Comparison of ENCODE assay signal across 9 cellular contexts in genomic region chr21:26849428-26850115, GRCh38. TPM values are rescaled to one million over a fixed set of nuclear protein-coding genes. Genes with fewer than 3 reads are reported as not detected.
DNase-seq lines count a peak whose midpoint lies in the region; ATAC-seq and TF ChIP-seq lines count a peak whose summit lies in the region.
"Had no signal": no experiment of that assay in that cellular context is flagged by ENCODE, and none has a peak within 500 bp of the region (broad histone marks: within the 10 kb centered on the region; RNA-seq: fewer than 3 reads in every experiment).

No MANE protein-coding gene starts in this region.

- H3K9me3 ChIP-seq in heart left ventricle (no peaks in the 10 kb centered on the region), right cardiac atrium (ENCODE audit: control insufficient read depth, low read length) (no peaks in the 10 kb centered on the region)
- H3K9me3 ChIP-seq in effector memory CD4-positive, alpha-beta T cell (ENCODE audit: control insufficient read depth, low read length) = no peaks in the 10 kb centered on the region

- no peak for TF ChIP-seq POLR2A in heart left ventricle (IDR thresholded peaks at IDR 0.05)

- H3K36me3 ChIP-seq in heart left ventricle = no peaks in the 10 kb centered on the region
- no peaks in the 10 kb centered on the region for H3K36me3 ChIP-seq in effector memory CD4-positive, alpha-beta T cell (ENCODE audit: control insufficient read depth, insufficient read depth, low read length)

- WGBS in heart left ventricle, 4 donors = 12 to 18% (median 12%) methylated on average over 4 of the region's 4 CpGs
- 9% methylated on average over 4 of the region's 4 CpGs for WGBS in right cardiac atrium

- no peaks in the 10 kb centered on the region for H3K9me3 Mint-ChIP-seq in nephron progenitor cell
- no peaks in the 10 kb centered on the region for H3K9me3 Mint-ChIP-seq in activated T-helper 17 cell treated with anti-CD3 and anti-CD28 coated beads, Interleukin-2, amount 50 U/mL, for 72 hours

- H3K4me3 ChIP-seq in heart left ventricle = peak overlapping the region in 6 of 12 donors; percentile 3 to 40 (median 8)
- no peak overlapping the region for H3K4me3 ChIP-seq in right cardiac atrium (ENCODE audit: low read length)
- H3K4me3 ChIP-seq in effector memory CD4-positive, alpha-beta T cell (ENCODE audit: insufficient read depth, low read depth, low read length, poor library complexity, severe bottlenecking) = no peak overlapping the region

- H3K4me1 ChIP-seq in heart left ventricle (peaks cover 0 to 19% (median 5%) of the 10 kb centered on the region in 12 donors), right cardiac atrium (ENCODE audit: control insufficient read depth, insufficient read depth, low read length) (no peaks in the 10 kb centered on the region)
- H3K4me1 ChIP-seq in effector memory CD4-positive, alpha-beta T cell (ENCODE audit: control insufficient read depth, insufficient read depth, low read length, poor library complexity, severe bottlenecking) = peaks cover 13% of the 10 kb centered on the region

- H3K4me1 Mint-ChIP-seq in nephron progenitor cell = peaks cover 25% of the 10 kb centered on the region
- H3K4me1 Mint-ChIP-seq in activated T-helper 17 cell treated with anti-CD3 and anti-CD28 coated beads, Interleukin-2, amount 50 U/mL, for 72 hours = peaks cover 15% of the 10 kb centered on the region

- no peaks in the 10 kb centered on the region for H3K36me3 Mint-ChIP-seq in nephron progenitor cell (ENCODE audit: low read depth)
- H3K36me3 Mint-ChIP-seq in activated T-helper 17 cell treated with anti-CD3 and anti-CD28 coated beads, Interleukin-2, amount 50 U/mL, for 72 hours (ENCODE audit: low read depth) = peaks cover 5% of the 10 kb centered on the region
- H3K36me3 Mint-ChIP-seq: activated naive CD8-positive, alpha-beta T cell had no signal

- no peak overlapping the region for H3K27ac Mint-ChIP-seq in nephron progenitor cell
- no peak overlapping the region for H3K27ac Mint-ChIP-seq in activated T-helper 17 cell treated with anti-CD3 and anti-CD28 coated beads, Interleukin-2, amount 50 U/mL, for 72 hours
- H3K27ac Mint-ChIP-seq: activated naive CD8-positive, alpha-beta T cell had no signal

- H3K27me3 ChIP-seq in heart left ventricle = peaks cover 0 to 20% (median 0%) of the 10 kb centered on the region in 9 donors
- no peaks in the 10 kb centered on the region for H3K27me3 ChIP-seq in right cardiac atrium (ENCODE audit: control insufficient read depth, insufficient read depth)
- peaks cover 7% of the 10 kb centered on the region for H3K27me3 ChIP-seq in effector memory CD4-positive, alpha-beta T cell (replicated peaks; ENCODE audit: control insufficient read depth, insufficient read depth, low read length, poor library complexity, severe bottlenecking)

- peaks cover 4% of the 10 kb centered on the region for H3K27me3 Mint-ChIP-seq in nephron progenitor cell (ENCODE audit: low read depth, poor library complexity)
- peaks cover 42% of the 10 kb centered on the region for H3K27me3 Mint-ChIP-seq in activated T-helper 17 cell treated with anti-CD3 and anti-CD28 coated beads, Interleukin-2, amount 50 U/mL, for 72 hours

- peak in 1 of 5 donors; percentile 33 for DNase-seq in heart left ventricle
- no peak for DNase-seq in right cardiac atrium
- DNase-seq in NCI-H510A (lab: John Stamatoyannopoulos, UW) = peak; percentile 3
- peak; percentile 43 for DNase-seq in cerebellum (ENCODE audit: low spot score)
- peak; percentile 21 for DNase-seq in nephron progenitor cell
- no peak for DNase-seq in effector memory CD4-positive, alpha-beta T cell
- no peak for DNase-seq in ureter (ENCODE audit: low spot score)

- H3K27ac ChIP-seq in heart left ventricle (peak overlapping the region in 1 of 12 donors; percentile 24), right cardiac atrium (ENCODE audit: low read length) (no peak overlapping the region)
- H3K27ac ChIP-seq in effector memory CD4-positive, alpha-beta T cell (ENCODE audit: insufficient read depth, low read length, poor library complexity, severe bottlenecking) = no peak overlapping the region

- TF ChIP-seq CTCF in heart left ventricle (IDR thresholded peaks at IDR 0.05) (peak; percentile 44 to 77 (median 57)), nephron progenitor cell (IDR thresholded peaks at IDR 0.05) (peak; percentile 53)

- intact Hi-C loops in heart left ventricle (cut with DNase I) = loop anchor here (1.0 to 10.0 kb wide), 24 partner anchors 77 to 1943 kb away; no protein-coding TSS in a partner anchor
- intact Hi-C loops in right cardiac atrium (cut with DNase I) = loop anchor here (2.0 to 10.0 kb wide), 9 partner anchors 715 to 1898 kb away; no protein-coding TSS in a partner anchor

- no peak for ATAC-seq in heart left ventricle
- no peak for ATAC-seq in right cardiac atrium
- ATAC-seq in activated T-helper 17 cell treated with anti-CD3 and anti-CD28 coated beads, Interleukin-2, amount 50 U/mL, for 72 hours (replicated peaks) = no peak

- H3K4me3 Mint-ChIP-seq in nephron progenitor cell = peak overlapping the region; percentile 54
- H3K4me3 Mint-ChIP-seq in activated T-helper 17 cell treated with anti-CD3 and anti-CD28 coated beads, Interleukin-2, amount 50 U/mL, for 72 hours = no peak overlapping the region
- H3K4me3 Mint-ChIP-seq: activated naive CD8-positive, alpha-beta T cell had no signal

RNA-seq across cellular contexts. Expression of gene ADAMTS1, which starts 4.4 kb away (rescaled TPM):
- total RNA-seq in heart left ventricle (10 to 100 TPM; 27.5 to 87.8 (median 61.6) TPM), right cardiac atrium (100 to 1,000 TPM in 1 of 4 donors, 10 to 100 TPM in 3; 52.3 to 142 (median 73.8) TPM), cerebellum (13.0 TPM), ureter (145 TPM)
- polyA plus RNA-seq in heart left ventricle (10 to 100 TPM; 14.8 to 29.9 TPM), right cardiac atrium (88.4 TPM)
- total RNA-seq in activated T-helper 17 cell treated with anti-CD3 and anti-CD28 coated beads, Interleukin-2, amount 50 U/mL, for 72 hours = under 1 TPM in 1 of 2 donors, not detected in 1; 0.05 TPM

Comparison
In these comparisons a context has a peak if more than half of its experiments do, and no peak if none do; other contexts are left out.
1. DNase-seq: peak in NCI-H510A (single experiment), cerebellum (single experiment) and nephron progenitor cell (single experiment); none in right cardiac atrium (0 of 3), effector memory CD4-positive, alpha-beta T cell (0 of 3) and ureter (single experiment).
2. RNA of gene ADAMTS1, which starts 4.4 kb away (total RNA-seq): 145 TPM in ureter (single experiment), 52.3 to 142 TPM in right cardiac atrium, 27.5 to 87.8 TPM in heart left ventricle and 13.0 TPM in cerebellum (single experiment); 0.05 TPM in activated T-helper 17 cell treated with anti-CD3 and anti-CD28 coated beads, Interleukin-2, amount 50 U/mL, for 72 hours; every median in the first group is over 10 times any median in the second.